Comparison of ENCODE assay signal across 21 cellular contexts in genomic region chr4:119508281-119508680, GRCh38.
"Had no signal": no experiment of that assay in that cellular context is flagged by ENCODE, and none has a peak within 500 bp of the region (broad histone marks: within the 10 kb centered on the region; RNA-seq: fewer than 3 reads in every experiment).

No MANE protein-coding gene starts in this region.

- ATAC-seq: left colon; left ventricle myocardium superior; pancreas; right cardiac atrium; stimulated activated effector memory CD8-positive, alpha-beta T cell treated with anti-CD3 and anti-CD28 coated beads, Interleukin-12 subunit alpha, Interleukin-12 subunit beta, amount 100 ng/mL, for 72 hours had no signal

- H3K4me3 ChIP-seq: lung, pancreas, smooth muscle cell, transverse colon had no signal

- H3K27ac ChIP-seq: pancreas had no signal

- H3K27ac Mint-ChIP-seq: dendritic cell treated with granulocyte-macrophage colony-stimulating factor and Interleukin-4, amounts not matched to agents 40 ng/mL and 50 ng/mL, for 4 days; immature natural killer cell; progenitor cell of endocrine pancreas; stimulated activated effector memory CD8-positive, alpha-beta T cell treated with anti-CD3 and anti-CD28 coated beads, Interleukin-12 subunit alpha, Interleukin-12 subunit beta, amount 100 ng/mL, for 72 hours; stimulated activated naive CD8-positive, alpha-beta T cell treated with anti-CD3 and anti-CD28 coated beads, Interleukin-15, Interleukin-2, amounts not matched to agents 100 ng/mL and 50 ng/mL, for 24 hours had no signal

- H3K9me3 Mint-ChIP-seq: dendritic cell treated with granulocyte-macrophage colony-stimulating factor and Interleukin-4, amounts not matched to agents 40 ng/mL and 50 ng/mL, for 4 days; immature natural killer cell; naive B cell; nephron; stimulated activated effector memory CD8-positive, alpha-beta T cell treated with anti-CD3 and anti-CD28 coated beads, Interleukin-12 subunit alpha, Interleukin-12 subunit beta, amount 100 ng/mL, for 72 hours; stimulated activated naive CD8-positive, alpha-beta T cell treated with anti-CD3 and anti-CD28 coated beads, Interleukin-15, Interleukin-2, amounts not matched to agents 100 ng/mL and 50 ng/mL, for 24 hours had no signal

- H3K4me2 ChIP-seq: smooth muscle cell had no signal

- H3K27me3 Mint-ChIP-seq: dendritic cell treated with granulocyte-macrophage colony-stimulating factor and Interleukin-4, amounts not matched to agents 40 ng/mL and 50 ng/mL, for 4 days; naive B cell; progenitor cell of endocrine pancreas; stimulated activated naive CD8-positive, alpha-beta T cell treated with anti-CD3 and anti-CD28 coated beads, Interleukin-15, Interleukin-2, amounts not matched to agents 100 ng/mL and 50 ng/mL, for 24 hours had no signal

- H3K4me1 Mint-ChIP-seq: immature natural killer cell; naive B cell; stimulated activated effector memory CD8-positive, alpha-beta T cell treated with anti-CD3 and anti-CD28 coated beads, Interleukin-12 subunit alpha, Interleukin-12 subunit beta, amount 100 ng/mL, for 72 hours had no signal

- H3K9me3 ChIP-seq: pancreas, transverse colon had no signal

- DNase-seq: erythroblast; immature natural killer cell; kidney; left colon; left ventricle myocardium superior; mesenchymal stem cell; midbrain; naive B cell; occipital lobe; pancreas; right cardiac atrium; stimulated activated CD4-positive, alpha-beta T cell treated with anti-CD3 and anti-CD28 coated beads, Interleukin-4, amount 100 ng/mL, for 1 hour; stimulated activated CD8-positive, alpha-beta memory T cell treated with anti-CD3 and anti-CD28 coated beads, Interleukin-4, amount 100 ng/mL, for 48 hours; transverse colon had no signal

- H3K4me3 Mint-ChIP-seq: dendritic cell treated with granulocyte-macrophage colony-stimulating factor and Interleukin-4, amounts not matched to agents 40 ng/mL and 50 ng/mL, for 4 days; immature natural killer cell; naive B cell; nephron; stimulated activated effector memory CD8-positive, alpha-beta T cell treated with anti-CD3 and anti-CD28 coated beads, Interleukin-12 subunit alpha, Interleukin-12 subunit beta, amount 100 ng/mL, for 72 hours; stimulated activated naive CD8-positive, alpha-beta T cell treated with anti-CD3 and anti-CD28 coated beads, Interleukin-15, Interleukin-2, amounts not matched to agents 100 ng/mL and 50 ng/mL, for 24 hours had no signal

- H3K27me3 ChIP-seq: pancreas, transverse colon had no signal

- FAIRE-seq: pancreas had no signal

- H3K4me1 ChIP-seq: pancreas had no signal
